In the genomic region with DNA sequence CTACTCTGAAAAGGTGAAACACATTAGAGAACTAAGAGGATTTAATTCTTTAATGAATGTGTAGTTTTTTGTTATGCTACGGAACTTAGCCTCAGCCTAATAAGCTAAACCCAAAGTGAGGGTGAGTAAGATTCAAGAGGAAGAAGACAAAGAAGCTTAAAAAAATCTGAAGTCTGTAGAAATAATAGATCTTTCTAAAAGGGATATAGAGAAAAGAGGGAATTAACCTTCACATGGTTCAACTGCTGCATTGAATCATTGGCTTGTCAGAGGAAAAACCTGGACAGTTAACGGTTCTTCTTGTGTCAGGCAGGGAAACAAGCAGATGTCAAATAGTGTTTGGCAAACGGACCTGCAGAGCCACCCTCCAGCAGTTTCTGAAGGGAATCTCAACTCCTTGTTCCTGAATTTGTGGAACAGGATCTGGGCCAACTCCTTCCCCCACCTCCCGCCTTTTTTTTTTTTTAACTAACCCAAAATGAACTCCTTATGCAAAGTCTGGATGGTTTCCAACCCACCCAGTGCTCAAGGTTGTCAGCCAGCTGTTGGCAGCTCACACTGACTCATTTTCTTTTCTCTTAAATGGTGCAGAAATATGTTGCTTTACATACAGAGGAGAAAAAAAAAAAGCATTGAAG, we compare ENCODE assay signal across 9 cellular contexts.
DNase-seq lines count a peak whose midpoint lies in the region; ATAC-seq, FAIRE-seq and TF ChIP-seq lines count a peak whose summit lies in the region.
"Had no signal": no experiment of that assay in that cellular context is flagged by ENCODE, and none has a peak within 500 bp of the region (broad histone marks: within the 10 kb centered on the region; RNA-seq: fewer than 3 reads in every experiment).

No MANE protein-coding gene starts in this region.

- peaks cover 24 to 37% (median 34%) of the 10 kb centered on the region in 4 donors for H3K4me1 ChIP-seq in esophagus muscularis mucosa

- H3K36me3 Mint-ChIP-seq in activated naive CD4-positive, alpha-beta T cell treated with anti-CD3 and anti-CD28 coated beads, Interleukin-2, amount 50 U/mL, for 72 hours = peaks cover 0 to 11% of the 10 kb centered on the region in 2 donors

- H3K27ac Mint-ChIP-seq in activated naive CD4-positive, alpha-beta T cell treated with anti-CD3 and anti-CD28 coated beads, Interleukin-2, amount 50 U/mL, for 72 hours = no peak overlapping the region

- H3K36me3 ChIP-seq in esophagus muscularis mucosa (no peaks in the 10 kb centered on the region), H7 (replicated peaks; ENCODE audit: control insufficient read depth, insufficient read depth, low read length) (no peaks in the 10 kb centered on the region)

- ATAC-seq in activated naive CD4-positive, alpha-beta T cell treated with anti-CD3 and anti-CD28 coated beads, Interleukin-2, amount 50 U/mL, for 72 hours = no peak
- no peak for ATAC-seq in GM21737 (IDR thresholded peaks at IDR 0.05; ENCODE audit: unreplicated experiment)

- no peak for DNase-seq in GM12891 (ENCODE audit: insufficient read length, low spot score)
- DNase-seq in NCI-H2171 treated with DMSO at 0.1 percent for 48 hours (lab: John Stamatoyannopoulos, UW) = peak; percentile 98
- DNase-seq in esophagus muscularis mucosa (ENCODE audit: extremely low spot score) = no peak
- peak; percentile 86 for DNase-seq in renal cortical epithelial cell (ENCODE audit: low read depth)
- DNase-seq in stimulated activated CD8-positive, alpha-beta memory T cell treated with anti-CD3 and anti-CD28 coated beads, Interleukin-4, amount 100 ng/mL, for 48 hours = no peak
- DNase-seq in H7 = no peak
- DNase-seq in activated naive CD4-positive, alpha-beta T cell treated with anti-CD3 and anti-CD28 coated beads, Interleukin-2, amount 50 U/mL, for 72 hours (ENCODE audit: low spot score in 2 of 2) = no peak
- DNase-seq: stimulated activated CD4-positive, alpha-beta T cell treated with anti-CD3 and anti-CD28 coated beads, Interleukin-2, amount 100 ng/mL, for 48 hours had no signal

- H3K4me3 ChIP-seq in esophagus muscularis mucosa (no peak overlapping the region), H7 (ENCODE audit: insufficient read depth, low read depth, low read length) (no peak overlapping the region)

- FAIRE-seq in GM12891 (lab: Jason Lieb, UNC) = peak; percentile 47

- no peak for TF ChIP-seq POLR2A in GM12891 (IDR thresholded peaks at IDR 0.05; ENCODE audit: low read depth, low read length)
- no peak for TF ChIP-seq POLR2A in esophagus muscularis mucosa (IDR thresholded peaks at IDR 0.05; ENCODE audit: low read depth)

- peak overlapping the region; percentile 24 to 61 (median 48) for H3K27ac ChIP-seq in esophagus muscularis mucosa (replicated peaks in 1 of 4)

- WGBS in esophagus muscularis mucosa = 10% methylated on average over 4 of the region's 4 CpGs

- no peaks in the 10 kb centered on the region for H3K9me3 ChIP-seq in esophagus muscularis mucosa

- no peak for TF ChIP-seq CTCF in esophagus muscularis mucosa (IDR thresholded peaks at IDR 0.05)

- H3K27me3 ChIP-seq in esophagus muscularis mucosa = no peaks in the 10 kb centered on the region
- no peaks in the 10 kb centered on the region for H3K27me3 ChIP-seq in H7 (ENCODE audit: control insufficient read depth, insufficient read depth, low read length)

- intact Hi-C loops in esophagus muscularis mucosa (cut with DNase I) = no loop called here

- peaks cover 0 to 4% of the 10 kb centered on the region in 2 donors for H3K9me3 Mint-ChIP-seq in activated naive CD4-positive, alpha-beta T cell treated with anti-CD3 and anti-CD28 coated beads, Interleukin-2, amount 50 U/mL, for 72 hours

- no peak for TF ChIP-seq EP300 in esophagus muscularis mucosa (IDR thresholded peaks at IDR 0.05)

TF ChIP-seq in GM12891, 5 proteins besides CTCF, POLR2A, EP300 and RAD21:
- TF ChIP-seq SPI1 (IDR thresholded peaks at IDR 0.05; ENCODE audit: low read depth, low read length) = no peak
- TF ChIP-seq POU2F2 (IDR thresholded peaks at IDR 0.05; ENCODE audit: low read depth, low read length) = no peak
- TF ChIP-seq POLR2AphosphoS5 (IDR thresholded peaks at IDR 0.05; ENCODE audit: low read depth, low read length) = no peak
- TF ChIP-seq TAF1 (IDR thresholded peaks at IDR 0.05; ENCODE audit: low read depth, low read length) = no peak
- TF ChIP-seq PAX5 (IDR thresholded peaks at IDR 0.05; ENCODE audit: insufficient read depth, low read length, severe bottlenecking) = no peak

Comparison
In these comparisons a context has a peak if more than half of its experiments do, and no peak if none do; other contexts are left out.
1. DNase-seq: peak in NCI-H2171 treated with DMSO at 0.1 percent for 48 hours (single experiment) and renal cortical epithelial cell (single experiment); none in GM12891 (single experiment), esophagus muscularis mucosa (single experiment), stimulated activated CD8-positive, alpha-beta memory T cell treated with anti-CD3 and anti-CD28 coated beads, Interleukin-4, amount 100 ng/mL, for 48 hours (single experiment), H7 (single experiment) and activated naive CD4-positive, alpha-beta T cell treated with anti-CD3 and anti-CD28 coated beads, Interleukin-2, amount 50 U/mL, for 72 hours (0 of 2).